ENCODE assay signal across 15 cellular contexts in the genomic region with DNA sequence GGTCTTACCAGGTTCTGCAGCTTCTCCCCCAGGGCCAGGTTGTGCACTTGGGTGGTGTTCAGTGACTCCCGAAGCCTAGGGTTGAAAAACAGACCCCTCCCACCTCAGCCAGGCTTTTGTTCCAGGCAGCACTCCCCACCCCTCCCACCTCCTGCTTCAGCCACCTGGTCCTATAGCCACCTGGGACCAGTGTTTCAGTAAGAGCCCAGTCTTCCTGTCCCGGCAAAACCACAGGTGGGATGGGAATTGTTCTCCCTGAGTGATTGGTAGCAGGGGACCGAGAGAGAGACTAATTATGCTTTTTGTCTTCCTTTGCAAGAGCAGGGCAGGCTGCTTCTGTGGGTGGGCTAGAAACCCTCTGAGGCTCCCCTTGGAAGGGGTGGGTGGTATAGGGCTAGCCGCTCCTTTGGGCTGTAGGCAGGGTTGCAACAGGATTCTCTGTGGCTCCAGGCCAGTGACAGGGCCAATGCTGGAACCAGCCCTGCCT. TPM values are rescaled to one million over a fixed set of nuclear protein-coding genes. Genes with fewer than 3 reads are reported as not detected.
A peak's percentile ranks its signal among the peaks of the same experiment; 100 is the strongest.
DNase-seq lines count a peak whose midpoint lies in the region; ATAC-seq, FAIRE-seq and TF ChIP-seq lines count a peak whose summit lies in the region.
"Had no signal": no experiment of that assay in that cellular context is flagged by ENCODE, and none has a peak within 500 bp of the region (broad histone marks: within the 10 kb centered on the region; RNA-seq: fewer than 3 reads in every experiment).

No MANE protein-coding gene starts in this region.

- H3K9me3 ChIP-seq in GM12878 (replicated peaks; ENCODE audit: control insufficient read depth, insufficient read depth, low read length): no peaks in the 10 kb centered on the region
- H3K9me3 ChIP-seq: ascending aorta, heart right ventricle, tibial nerve had no signal

- no peaks in the 10 kb centered on the region for H3K36me3 Mint-ChIP-seq in activated CD8-positive, alpha-beta T cell treated with anti-CD3 and anti-CD28 coated beads, Interleukin-2, amount 10 ng/mL, durations not matched to agents 7 days and 5 days (ENCODE audit: low read depth)
- H3K36me3 Mint-ChIP-seq: naive B cell had no signal

- no peaks in the 10 kb centered on the region for H3K4me1 Mint-ChIP-seq in activated CD8-positive, alpha-beta T cell treated with anti-CD3 and anti-CD28 coated beads, Interleukin-2, amount 10 ng/mL, durations not matched to agents 7 days and 5 days (ENCODE audit: low read depth)

- no peak overlapping the region for H2AFZ ChIP-seq in GM12878 (ENCODE audit: control insufficient read depth, low read depth, low read length)

- no peaks in the 10 kb centered on the region for H4K20me1 ChIP-seq in GM12878 (ENCODE audit: control insufficient read depth, insufficient read depth)

- H3K27ac ChIP-seq in GM12878 (ENCODE audit: control insufficient read depth, insufficient read depth): no peak overlapping the region
- H3K27ac ChIP-seq: ascending aorta, coronary artery, heart right ventricle, tibial nerve had no signal

- SMC1A ChIA-PET in GM12878 (lab: Charles Lee; ENCODE audit: uncharacterized antibody, unreplicated experiment): no interaction called here

- H3K27ac Mint-ChIP-seq in activated CD8-positive, alpha-beta T cell treated with anti-CD3 and anti-CD28 coated beads, Interleukin-2, amount 10 ng/mL, durations not matched to agents 7 days and 5 days: no peak overlapping the region
- H3K27ac Mint-ChIP-seq: activated CD8-positive, alpha-beta T cell treated with anti-CD3 and anti-CD28 coated beads for 36 hours; naive B cell had no signal

- no peak overlapping the region for H3K4me3 Mint-ChIP-seq in activated CD8-positive, alpha-beta T cell treated with anti-CD3 and anti-CD28 coated beads, Interleukin-2, amount 10 ng/mL, durations not matched to agents 7 days and 5 days
- H3K4me3 Mint-ChIP-seq: activated CD8-positive, alpha-beta T cell treated with anti-CD3 and anti-CD28 coated beads for 36 hours had no signal

- no peaks in the 10 kb centered on the region for H3K9me3 Mint-ChIP-seq in activated CD8-positive, alpha-beta T cell treated with anti-CD3 and anti-CD28 coated beads, Interleukin-2, amount 10 ng/mL, durations not matched to agents 7 days and 5 days (ENCODE audit: insufficient read depth)
- H3K9me3 Mint-ChIP-seq: activated CD8-positive, alpha-beta T cell treated with anti-CD3 and anti-CD28 coated beads for 36 hours; naive B cell had no signal

- TF ChIP-seq EP300 in GM12878 (IDR thresholded peaks at IDR 0.05; ENCODE audit: borderline replicate concordance in 1 of 2, control insufficient read depth in 1 of 2, low read depth in 2 of 2, low read length in 2 of 2): no peak

- H3K27me3 ChIP-seq in GM12878 (replicated peaks in 1 of 2; ENCODE audit: control insufficient read depth in 2 of 2, insufficient read depth in 2 of 2, low read length in 1 of 2): no peaks in the 10 kb centered on the region
- H3K27me3 ChIP-seq: ascending aorta, tibial nerve had no signal

- intact Hi-C loops in GM12878 (cut with micrococcal nuclease; ENCODE audit: unreplicated experiment): no loop called here

- TF ChIP-seq POLR2A in GM12878 (IDR thresholded peaks at IDR 0.05; ENCODE audit: low read depth, low read length): no peak

- BruUV-seq in GM12878 (replicated peaks; lab: Mats Ljungman, UMichigan): no TSS peak

- peak overlapping the region; percentile 62; the same call in 1 of the 2 replicates for H3K4me2 ChIP-seq in GM12878 (ENCODE audit: control insufficient read depth, insufficient read depth)

- CTCF ChIA-PET in GM12878 (lab: Yijun Ruan, JAX): interaction anchor here (1.0 kb wide), 1 partner anchor 13 kb away, joined by 5 read pairs; no protein-coding TSS in a partner anchor
- CTCF ChIA-PET in activated CD8-positive, alpha-beta T cell treated with anti-CD3 and anti-CD28 coated beads, Interleukin-2, amount 10 ng/mL, durations not matched to agents 7 days and 5 days (lab: Charles Lee): no interaction called here

- no peak overlapping the region for H3K4me3 ChIP-seq in GM12878
- H3K4me3 ChIP-seq: ascending aorta, coronary artery, heart right ventricle, tibial nerve had no signal

- H3K4me1 ChIP-seq in GM12878 (ENCODE audit: control insufficient read depth, insufficient read depth, low read length): peaks cover 4% of the 10 kb centered on the region
- H3K4me1 ChIP-seq: ascending aorta, heart right ventricle, tibial nerve had no signal

- H3K36me3 ChIP-seq in GM12878 (ENCODE audit: control insufficient read depth in 2 of 2, insufficient read depth in 2 of 2, low read length in 1 of 2): no peaks in the 10 kb centered on the region
- H3K36me3 ChIP-seq: ascending aorta, heart right ventricle, tibial nerve had no signal

- ATAC-seq in GM12878 (no peak; the same call in 2 of the 3 replicates), GM18907 (IDR thresholded peaks at IDR 0.05; ENCODE audit: unreplicated experiment) (no peak)
- ATAC-seq in activated CD8-positive, alpha-beta T cell treated with anti-CD3 and anti-CD28 coated beads, Interleukin-2, amount 10 ng/mL, durations not matched to agents 7 days and 5 days: no peak
- ATAC-seq: activated CD8-positive, alpha-beta T cell treated with anti-CD3 and anti-CD28 coated beads for 36 hours; left ventricle myocardium superior had no signal

- RAD21 ChIA-PET in GM12878 (lab: Charles Lee; ENCODE audit: unreplicated experiment): no interaction called here

- in situ Hi-C loops in GM12878 (cut with MboI): no loop called here

- TF ChIP-seq RAD21 in GM12878 (IDR thresholded peaks at IDR 0.05; ENCODE audit: insufficient read depth, low read depth, low read length): no peak

- peaks cover 2% of the 10 kb centered on the region for H3K27me3 Mint-ChIP-seq in activated CD8-positive, alpha-beta T cell treated with anti-CD3 and anti-CD28 coated beads, Interleukin-2, amount 10 ng/mL, durations not matched to agents 7 days and 5 days (ENCODE audit: low read depth)
- H3K27me3 Mint-ChIP-seq: activated CD8-positive, alpha-beta T cell treated with anti-CD3 and anti-CD28 coated beads for 36 hours had no signal

- H3K79me2 ChIP-seq in GM12878 (ENCODE audit: control insufficient read depth, insufficient read depth, low read length): no peaks in the 10 kb centered on the region

- POLR2A ChIA-PET in GM12878 (lab: Charles Lee): interaction anchor here (0.7 to 0.8 kb wide), 3 partner anchors 8 to 182 kb away, joined by 3 read pairs; no protein-coding TSS in a partner anchor
- POLR2A ChIA-PET in activated CD8-positive, alpha-beta T cell treated with anti-CD3 and anti-CD28 coated beads, Interleukin-2, amount 10 ng/mL, durations not matched to agents 7 days and 5 days (lab: Charles Lee): no interaction called here

- H3K9ac ChIP-seq in GM12878 (ENCODE audit: control insufficient read depth, insufficient read depth, low read length): no peak overlapping the region

- peak; percentile 47 for DNase-seq in DMS153 (lab: John Stamatoyannopoulos, UW)
- peak; percentile 60 for DNase-seq in NCI-H187 treated with DMSO at 0.1 percent for 48 hours (lab: John Stamatoyannopoulos, UW)
- no peak for DNase-seq in GM12878 (ENCODE audit: low read depth, low spot score)
- no peak for DNase-seq in activated CD8-positive, alpha-beta T cell treated with anti-CD3 and anti-CD28 coated beads, Interleukin-2, amount 10 ng/mL, durations not matched to agents 7 days and 5 days
- no peak for DNase-seq in SIG-M5 (lab: John Stamatoyannopoulos, UW)
- DNase-seq: activated CD8-positive, alpha-beta T cell treated with anti-CD3 and anti-CD28 coated beads for 36 hours; heart right ventricle; left ventricle myocardium superior; naive B cell; stimulated activated CD8-positive, alpha-beta memory T cell treated with anti-CD3 and anti-CD28 coated beads, Interleukin-4, amount 100 ng/mL, for 48 hours had no signal

- FAIRE-seq in GM12878 (lab: Jason Lieb, UNC): no peak

- 83% methylated on average over 4 of the region's 4 CpGs for WGBS in GM12878 (ENCODE audit: insufficient coverage, insufficient replicate concordance, low lambda C conversion rate, missing lambda C conversion rate)

- no peak for TF ChIP-seq CTCF in GM12878 (IDR thresholded peaks at IDR 0.05 in 2 of 3, conservative IDR thresholded peaks at IDR 0.05 in 1 of 3; ENCODE audit: control insufficient read depth in 2 of 3, extremely low read depth in 1 of 3, insufficient read depth in 1 of 3, low read depth in 3 of 3, low read length in 3 of 3)

RNA-seq across cellular contexts. Expression of a gene that starts 8.5 kb away (rescaled TPM):
- total RNA-seq in GM12878 (2013; cell fraction: nucleolus; rRNA removed): 0.95 and 1.0 TPM in 2 replicates
- 4.7 TPM in 2 replicates for total RNA-seq in GM12878 (2014; rRNA removed)
- 2.7 and 4.2 TPM in 2 replicates for total RNA-seq in GM12878 (2014; rRNA removed; fragmentation: Illumina TruSeq; extraction: Trizol)
- 3.3 and 4.0 TPM in 2 replicates for total RNA-seq in GM12878 (2021)
- 6.5 TPM for polyA plus RNA-seq in GM12878 (2011; ENCODE audit: low read depth)
- 0.24 and 0.77 TPM in 2 replicates for polyA plus RNA-seq in GM12878 (2011; rRNA removed)
- 0.25 and 0.70 TPM in 2 replicates for polyA plus RNA-seq in GM12878 (2011; cell fraction: cytosol; rRNA removed)
- 1.5 and 2.4 TPM in 2 replicates for polyA plus RNA-seq in GM12878 (2011; cell fraction: nucleus; rRNA removed)
- polyA plus RNA-seq in GM12878 (2012): 11.2 and 13.3 TPM in 2 replicates
- polyA plus RNA-seq in GM12878 (2014; fragmentation: Illumina TruSeq; extraction: Trizol): 0.27 and 1.6 TPM in 2 replicates
- 1 to 10 TPM; 1.3 TPM for polyA plus RNA-seq in GM12878 (2014; fragmentation: Nextera tagmentation; extraction: Ambion mirVana)
- 5.5 and 7.1 TPM in 2 replicates for polyA plus RNA-seq in GM12878 (2014; rRNA removed)
- polyA plus RNA-seq in GM12878 (2016; fragmentation: Nextera tagmentation; extraction: Ambion mirVana): 1 to 10 TPM; 1.1 to 1.4 TPM
- 0.15 TPM in 1 of 2 replicates, not detected in the other for polyA minus RNA-seq in GM12878 (2011; rRNA and poly(A)+ RNA removed)
- polyA minus RNA-seq in GM12878 (2011; cell fraction: cytosol; rRNA and poly(A)+ RNA removed): not detected in 2 replicates
- polyA minus RNA-seq in GM12878 (2011; cell fraction: nucleus; rRNA and poly(A)+ RNA removed): not detected in 2 replicates
- 1 to 10 TPM; 7.1 to 7.5 TPM for total RNA-seq in activated CD8-positive, alpha-beta T cell treated with anti-CD3 and anti-CD28 coated beads, Interleukin-2, amount 10 ng/mL, durations not matched to agents 7 days and 5 days
- total RNA-seq: NCI-H460 had no signal

RNA-seq across cellular contexts. Expression of a gene that starts 17.0 kb away (rescaled TPM):
- 14.2 and 15.0 TPM in 2 replicates for total RNA-seq in GM12878 (2013; cell fraction: nucleolus; rRNA removed)
- total RNA-seq in GM12878 (2014; rRNA removed): 54.8 and 58.4 TPM in 2 replicates
- total RNA-seq in GM12878 (2014; rRNA removed; fragmentation: Illumina TruSeq; extraction: Trizol): 46.1 and 47.9 TPM in 2 replicates
- 78.1 and 81.4 TPM in 2 replicates for total RNA-seq in GM12878 (2021)
- polyA plus RNA-seq in GM12878 (2011; ENCODE audit: low read depth): 25.0 TPM
- 32.4 and 44.0 TPM in 2 replicates for polyA plus RNA-seq in GM12878 (2011; rRNA removed)
- polyA plus RNA-seq in GM12878 (2011; cell fraction: cytosol; rRNA removed): 57.8 and 59.5 TPM in 2 replicates
- 41.6 and 51.2 TPM in 2 replicates for polyA plus RNA-seq in GM12878 (2011; cell fraction: nucleus; rRNA removed)
- 38.6 and 41.4 TPM in 2 replicates for polyA plus RNA-seq in GM12878 (2012)
- 44.7 and 71.4 TPM in 2 replicates for polyA plus RNA-seq in GM12878 (2014; fragmentation: Illumina TruSeq; extraction: Trizol)
- polyA plus RNA-seq in GM12878 (2014; fragmentation: Nextera tagmentation; extraction: Ambion mirVana): 10 to 100 TPM; 21.2 to 34.3 TPM
- 77.6 and 80.6 TPM in 2 replicates for polyA plus RNA-seq in GM12878 (2014; rRNA removed)
- polyA plus RNA-seq in GM12878 (2016; fragmentation: Nextera tagmentation; extraction: Ambion mirVana): 100 to 1,000 TPM; 105 to 107 TPM
- 23.2 and 37.9 TPM in 2 replicates for polyA minus RNA-seq in GM12878 (2011; rRNA and poly(A)+ RNA removed)
- polyA minus RNA-seq in GM12878 (2011; cell fraction: cytosol; rRNA and poly(A)+ RNA removed): 17.2 and 25.3 TPM in 2 replicates
- 15.6 and 19.2 TPM in 2 replicates for polyA minus RNA-seq in GM12878 (2011; cell fraction: nucleus; rRNA and poly(A)+ RNA removed)
- 100 to 1,000 TPM; 127 to 129 TPM for total RNA-seq in activated CD8-positive, alpha-beta T cell treated with anti-CD3 and anti-CD28 coated beads, Interleukin-2, amount 10 ng/mL, durations not matched to agents 7 days and 5 days
- total RNA-seq: ascending aorta had no signal

RNA-seq across cellular contexts. Expression of a gene that starts 17.2 kb away (rescaled TPM):
- 48.0 and 48.2 TPM in 2 replicates for total RNA-seq in GM12878 (2013; cell fraction: nucleolus; rRNA removed)
- total RNA-seq in GM12878 (2014; rRNA removed): 31.7 and 37.2 TPM in 2 replicates
- 11.0 and 13.8 TPM in 2 replicates for total RNA-seq in GM12878 (2014; rRNA removed; fragmentation: Illumina TruSeq; extraction: Trizol)
- 29.0 and 31.3 TPM in 2 replicates for total RNA-seq in GM12878 (2021)
- polyA plus RNA-seq in GM12878 (2011; ENCODE audit: low read depth): 19.0 TPM
- 13.0 and 24.7 TPM in 2 replicates for polyA plus RNA-seq in GM12878 (2011; rRNA removed)
- polyA plus RNA-seq in GM12878 (2011; cell fraction: cytosol; rRNA removed): 31.1 and 31.3 TPM in 2 replicates
- 66.5 and 81.1 TPM in 2 replicates for polyA plus RNA-seq in GM12878 (2011; cell fraction: nucleus; rRNA removed)
- polyA plus RNA-seq in GM12878 (2012): 32.6 and 52.6 TPM in 2 replicates
- 9.7 and 20.5 TPM in 2 replicates for polyA plus RNA-seq in GM12878 (2014; fragmentation: Illumina TruSeq; extraction: Trizol)
- polyA plus RNA-seq in GM12878 (2014; fragmentation: Nextera tagmentation; extraction: Ambion mirVana): 1 to 10 TPM; 2.2 to 5.6 TPM
- polyA plus RNA-seq in GM12878 (2014; rRNA removed): 29.3 and 38.0 TPM in 2 replicates
- 10 to 100 TPM; 36.6 to 37.8 TPM for polyA plus RNA-seq in GM12878 (2016; fragmentation: Nextera tagmentation; extraction: Ambion mirVana)
- polyA minus RNA-seq in GM12878 (2011; rRNA and poly(A)+ RNA removed): 24.6 and 30.6 TPM in 2 replicates
- 14.3 and 16.2 TPM in 2 replicates for polyA minus RNA-seq in GM12878 (2011; cell fraction: cytosol; rRNA and poly(A)+ RNA removed)
- 36.6 and 64.6 TPM in 2 replicates for polyA minus RNA-seq in GM12878 (2011; cell fraction: nucleus; rRNA and poly(A)+ RNA removed)
- total RNA-seq in activated CD8-positive, alpha-beta T cell treated with anti-CD3 and anti-CD28 coated beads, Interleukin-2, amount 10 ng/mL, durations not matched to agents 7 days and 5 days: 10 to 100 TPM; 28.0 to 28.8 TPM

RNA-seq across cellular contexts. Expression of a gene that starts 25.8 kb away (rescaled TPM):
- total RNA-seq in GM12878 (2013; cell fraction: nucleolus; rRNA removed): 3.2 and 4.1 TPM in 2 replicates
- total RNA-seq in GM12878 (2014; rRNA removed): 11.9 and 16.2 TPM in 2 replicates
- 6.8 and 8.1 TPM in 2 replicates for total RNA-seq in GM12878 (2014; rRNA removed; fragmentation: Illumina TruSeq; extraction: Trizol)
- total RNA-seq in GM12878 (2021): 32.5 and 34.9 TPM in 2 replicates
- polyA plus RNA-seq in GM12878 (2011; ENCODE audit: low read depth): 1.0 TPM
- polyA plus RNA-seq in GM12878 (2011; rRNA removed): 2.5 and 4.7 TPM in 2 replicates
- 11.3 and 19.5 TPM in 2 replicates for polyA plus RNA-seq in GM12878 (2011; cell fraction: cytosol; rRNA removed)
- 9.7 and 16.3 TPM in 2 replicates for polyA plus RNA-seq in GM12878 (2011; cell fraction: nucleus; rRNA removed)
- 11.1 and 12.5 TPM in 2 replicates for polyA plus RNA-seq in GM12878 (2012)
- 0.40 and 2.9 TPM in 2 replicates for polyA plus RNA-seq in GM12878 (2014; fragmentation: Illumina TruSeq; extraction: Trizol)
- polyA plus RNA-seq in GM12878 (2014; fragmentation: Nextera tagmentation; extraction: Ambion mirVana): 1 to 10 TPM in 1 of 2 experiments, under 1 TPM in 1; 0.16 to 1.7 TPM
- polyA plus RNA-seq in GM12878 (2014; rRNA removed): 26.3 and 27.0 TPM in 2 replicates
- polyA plus RNA-seq in GM12878 (2016; fragmentation: Nextera tagmentation; extraction: Ambion mirVana): 10 to 100 TPM; 28.6 to 44.6 TPM
- 5.1 and 7.9 TPM in 2 replicates for polyA minus RNA-seq in GM12878 (2011; rRNA and poly(A)+ RNA removed)
- 5.9 and 11.5 TPM in 2 replicates for polyA minus RNA-seq in GM12878 (2011; cell fraction: cytosol; rRNA and poly(A)+ RNA removed)
- 1.8 and 4.2 TPM in 2 replicates for polyA minus RNA-seq in GM12878 (2011; cell fraction: nucleus; rRNA and poly(A)+ RNA removed)
- 10 to 100 TPM; 36.3 to 36.6 TPM for total RNA-seq in activated CD8-positive, alpha-beta T cell treated with anti-CD3 and anti-CD28 coated beads, Interleukin-2, amount 10 ng/mL, durations not matched to agents 7 days and 5 days

RNA-seq across cellular contexts. Expression of a gene that starts 29.2 kb away (rescaled TPM):
- total RNA-seq in GM12878 (2013; cell fraction: nucleolus; rRNA removed): 185 and 198 TPM in 2 replicates
- total RNA-seq in GM12878 (2014; rRNA removed) (213 and 279 TPM in 2 replicates), GM12878 (2014; rRNA removed; fragmentation: Illumina TruSeq; extraction: Trizol) (55.8 and 61.6 TPM in 2 replicates), GM12878 (2021) (130 and 140 TPM in 2 replicates)
- 45.9 TPM for polyA plus RNA-seq in GM12878 (2011; ENCODE audit: low read depth)
- polyA plus RNA-seq in GM12878 (2011; rRNA removed) (37.6 and 91.8 TPM in 2 replicates), GM12878 (2014; fragmentation: Illumina TruSeq; extraction: Trizol) (8.9 and 25.1 TPM in 2 replicates), GM12878 (2014; fragmentation: Nextera tagmentation; extraction: Ambion mirVana) (1 to 10 TPM; 1.5 to 8.6 TPM), GM12878 (2014; rRNA removed) (123 and 185 TPM in 2 replicates), GM12878 (2016; fragmentation: Nextera tagmentation; extraction: Ambion mirVana) (10 to 100 TPM; 41.9 to 50.7 TPM)
- 91.7 and 147 TPM in 2 replicates for polyA plus RNA-seq in GM12878 (2011; cell fraction: cytosol; rRNA removed)
- polyA plus RNA-seq in GM12878 (2011; cell fraction: nucleus; rRNA removed): 175 and 180 TPM in 2 replicates
- polyA plus RNA-seq in GM12878 (2012): 112 and 203 TPM in 2 replicates
- polyA minus RNA-seq in GM12878 (2011; rRNA and poly(A)+ RNA removed): 120 and 190 TPM in 2 replicates
- polyA minus RNA-seq in GM12878 (2011; cell fraction: cytosol; rRNA and poly(A)+ RNA removed): 85.1 and 134 TPM in 2 replicates
- polyA minus RNA-seq in GM12878 (2011; cell fraction: nucleus; rRNA and poly(A)+ RNA removed): 44.9 and 77.3 TPM in 2 replicates
- total RNA-seq in activated CD8-positive, alpha-beta T cell treated with anti-CD3 and anti-CD28 coated beads, Interleukin-2, amount 10 ng/mL, durations not matched to agents 7 days and 5 days: 100 to 1,000 TPM; 116 to 131 TPM

Comparison
In these comparisons a context has a peak if more than half of its experiments do, and no peak if none do; other contexts are left out.
1. DNase-seq: peak in DMS153 (single experiment) and NCI-H187 treated with DMSO at 0.1 percent for 48 hours (single experiment); none in GM12878 (single experiment), activated CD8-positive, alpha-beta T cell treated with anti-CD3 and anti-CD28 coated beads, Interleukin-2, amount 10 ng/mL, durations not matched to agents 7 days and 5 days (single experiment) and SIG-M5 (single experiment).